In genomic region chr17:81833921-81834830, GRCh38 we compare ENCODE assay signal across 8 cellular contexts. TPM values are rescaled to one million over a fixed set of nuclear protein-coding genes. Genes with fewer than 3 reads are reported as not detected.
DNase-seq lines count a peak whose midpoint lies in the region; ATAC-seq and TF ChIP-seq lines count a peak whose summit lies in the region.

No MANE protein-coding gene starts in this region.

- no peaks in the 10 kb centered on the region for H3K36me3 Mint-ChIP-seq in progenitor cell of endocrine pancreas (ENCODE audit: insufficient read depth)

- H3K9me3 Mint-ChIP-seq in progenitor cell of endocrine pancreas (ENCODE audit: low read depth): no peaks in the 10 kb centered on the region

- 83% methylated on average over 26 of the region's 31 CpGs for WGBS in esophagus muscularis mucosa

- H3K36me3 ChIP-seq in GM06990 (ENCODE audit: control insufficient read depth, insufficient read depth, low read length) (no peaks in the 10 kb centered on the region; the same call in 1 of the 2 replicates), Peyer's patch (no peaks in the 10 kb centered on the region), esophagus muscularis mucosa (peaks cover 0 to 7% (median 3%) of the 10 kb centered on the region in 4 donors)

- H3K4me1 Mint-ChIP-seq in progenitor cell of endocrine pancreas (ENCODE audit: low read depth): peaks cover 10% of the 10 kb centered on the region

- no peaks in the 10 kb centered on the region for H3K9me3 ChIP-seq in Peyer's patch
- H3K9me3 ChIP-seq in esophagus muscularis mucosa: no peaks in the 10 kb centered on the region

- no peak for TF ChIP-seq POLR2A in Peyer's patch (IDR thresholded peaks at IDR 0.05)
- TF ChIP-seq POLR2A in esophagus muscularis mucosa (IDR thresholded peaks at IDR 0.05; ENCODE audit: low read depth): peak; percentile 12

- H3K27me3 Mint-ChIP-seq in progenitor cell of endocrine pancreas: no peaks in the 10 kb centered on the region

- H3K27ac Mint-ChIP-seq in progenitor cell of endocrine pancreas: peak overlapping the region; percentile 96

- no peaks in the 10 kb centered on the region for H3K27me3 ChIP-seq in GM06990 (replicated peaks; ENCODE audit: control insufficient read depth, insufficient read depth, low read length)
- no peaks in the 10 kb centered on the region for H3K27me3 ChIP-seq in Peyer's patch
- H3K27me3 ChIP-seq in esophagus muscularis mucosa: no peaks in the 10 kb centered on the region

- intact Hi-C loops in esophagus muscularis mucosa (cut with DNase I): loop anchor here (5.0 kb wide), 1 partner anchor 38 kb away; the partner anchor contains the start of gene ARHGDIA

- H3K4me3 ChIP-seq in GM06990 (replicated peaks; ENCODE audit: low read depth, low read length) (peak overlapping the region; percentile 78), Peyer's patch (peak overlapping the region; percentile 47 to 87 (median 84)), esophagus muscularis mucosa (peak overlapping the region; percentile 83 to 98 (median 95))

- TF ChIP-seq CTCF in GM06990 (IDR thresholded peaks at IDR 0.05; ENCODE audit: insufficient read depth, low read length, poor library complexity, severe bottlenecking): no peak
- TF ChIP-seq CTCF in Peyer's patch (IDR thresholded peaks at IDR 0.05): no peak
- TF ChIP-seq CTCF in esophagus muscularis mucosa (IDR thresholded peaks at IDR 0.05): no peak
- TF ChIP-seq CTCF in progenitor cell of endocrine pancreas (IDR thresholded peaks at IDR 0.05; ENCODE audit: unreplicated experiment): no peak

- H3K4me3 Mint-ChIP-seq in progenitor cell of endocrine pancreas (ENCODE audit: low read depth): peak overlapping the region; percentile 80

- TF ChIP-seq EP300 in esophagus muscularis mucosa (IDR thresholded peaks at IDR 0.05): no peak

- DNase-seq in GM06990 (ENCODE audit: extremely low read depth, insufficient read length): no peak
- no peak for DNase-seq in Peyer's patch
- DNase-seq in esophagus muscularis mucosa (ENCODE audit: extremely low spot score): no peak
- no peak for DNase-seq in progenitor cell of endocrine pancreas (ENCODE audit: low spot score, unreplicated experiment)
- no peak for DNase-seq in HuH-7 (ENCODE audit: low spot score)

- peak overlapping the region; percentile 85 to 99 (median 94) for H3K27ac ChIP-seq in Peyer's patch
- H3K27ac ChIP-seq in esophagus muscularis mucosa (replicated peaks in 1 of 4): peak overlapping the region; percentile 82 to 96 (median 92)

- no peak for ATAC-seq in GM18861 (IDR thresholded peaks at IDR 0.05; ENCODE audit: unreplicated experiment)
- ATAC-seq in HG02870 (IDR thresholded peaks at IDR 0.05; ENCODE audit: unreplicated experiment): no peak
- no peak for ATAC-seq in GM18511 (IDR thresholded peaks at IDR 0.05; ENCODE audit: unreplicated experiment)

- H3K4me1 ChIP-seq in Peyer's patch (peaks cover 0 to 23% (median 14%) of the 10 kb centered on the region in 4 donors), esophagus muscularis mucosa (peaks cover 23 to 51% (median 40%) of the 10 kb centered on the region in 4 donors)

RNA-seq across cellular contexts. Expression of gene PPP1R27, which starts 0.7 kb away (rescaled TPM):
- total RNA-seq in Peyer's patch (not detected), esophagus muscularis mucosa (not detected), progenitor cell of endocrine pancreas (not detected in 2 replicates)

RNA-seq across cellular contexts. Expression of gene MCRIP1, which starts 1.1 kb away (rescaled TPM):
- total RNA-seq in Peyer's patch (10 to 100 TPM; 19.6 to 47.9 (median 28.8) TPM), esophagus muscularis mucosa (100 to 1,000 TPM in 3 of 4 donors, 10 to 100 TPM in 1; 83.5 to 146 (median 114) TPM), progenitor cell of endocrine pancreas (138 and 157 TPM in 2 replicates)

RNA-seq across cellular contexts. Expression of gene P4HB, which starts 26.2 kb away (rescaled TPM):
- total RNA-seq in Peyer's patch (1,000 to 10,000 TPM in 3 of 4 donors, 100 to 1,000 TPM in 1; 326 to 1,290 (median 1,196) TPM), esophagus muscularis mucosa (100 to 1,000 TPM; 269 to 334 (median 313) TPM), progenitor cell of endocrine pancreas (467 and 484 TPM in 2 replicates)

RNA-seq across cellular contexts. Expression of gene GCGR, which starts 30.2 kb away (rescaled TPM):
- total RNA-seq in Peyer's patch: 1 to 10 TPM in 1 of 4 donors, under 1 TPM in 1, not detected in 2; 0.67 to 1.1 TPM
- under 1 TPM in 2 of 4 donors, not detected in 2; 0.17 to 0.40 TPM for total RNA-seq in esophagus muscularis mucosa
- total RNA-seq in progenitor cell of endocrine pancreas: 2.1 and 2.2 TPM in 2 replicates

RNA-seq across cellular contexts. Expression of gene ARHGDIA, which starts 37.0 kb away (rescaled TPM):
- total RNA-seq in Peyer's patch (100 to 1,000 TPM; 282 to 475 (median 350) TPM), esophagus muscularis mucosa (100 to 1,000 TPM; 115 to 229 (median 202) TPM), progenitor cell of endocrine pancreas (239 and 248 TPM in 2 replicates)
